ENCODE assay signal across 22 cellular contexts in the genomic region with DNA sequence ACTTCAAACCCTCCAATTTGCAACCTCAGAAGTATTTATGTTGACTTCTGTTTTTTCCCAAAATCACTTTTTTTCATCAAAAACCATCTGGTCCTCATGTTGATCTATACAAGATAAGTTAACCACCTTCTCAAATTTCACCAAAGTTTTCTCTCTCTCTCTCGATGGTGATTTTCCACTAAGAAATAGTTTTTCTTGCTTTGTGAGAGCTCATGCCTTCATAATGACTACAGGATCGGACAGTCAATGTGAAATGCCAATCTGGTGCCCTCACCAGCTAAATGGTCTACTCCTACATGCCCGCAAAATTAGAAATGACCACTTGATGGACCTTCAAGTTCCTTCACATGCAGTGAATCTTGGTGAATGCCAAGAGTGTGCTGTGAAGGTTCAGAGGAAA. TPM values are rescaled to one million over a fixed set of nuclear protein-coding genes. Genes with fewer than 3 reads are reported as not detected.
A peak's percentile ranks its signal among the peaks of the same experiment; 100 is the strongest.
DNase-seq lines count a peak whose midpoint lies in the region; ATAC-seq, FAIRE-seq and TF ChIP-seq lines count a peak whose summit lies in the region.
"Had no signal": no experiment of that assay in that cellular context is flagged by ENCODE, and none has a peak within 500 bp of the region (broad histone marks: within the 10 kb centered on the region; RNA-seq: fewer than 3 reads in every experiment).

No MANE protein-coding gene starts in this region.

- intact Hi-C loops in CD4-positive, alpha-beta T cell (cut with DNase I, micrococcal nuclease), result no loop called here
- intact Hi-C loops in OCI-LY7 (cut with micrococcal nuclease; ENCODE audit: unreplicated experiment), result no loop called here

- H3K36me3 ChIP-seq in BJ (ENCODE audit: control insufficient read depth, insufficient read depth, low read length) (no peaks in the 10 kb centered on the region), astrocyte (ENCODE audit: insufficient read depth, low read length) (no peaks in the 10 kb centered on the region), OCI-LY7 (ENCODE audit: insufficient read depth, low read length) (no peaks in the 10 kb centered on the region), Peyer's patch (no peaks in the 10 kb centered on the region)
- H3K36me3 ChIP-seq: BLaER1 treated with 17β-estradiol and CSF1 and Interleukin-3, amounts not matched to agents 10 nM and 100 nM had no signal

- no TSS peak for BruUV-seq in OCI-LY7 (replicated peaks; lab: Mats Ljungman, UMichigan)

- H3K4me1 Mint-ChIP-seq in astrocyte (ENCODE audit: low read depth, unreplicated experiment), result peaks cover 43% of the 10 kb centered on the region
- peaks cover 6% of the 10 kb centered on the region for H3K4me1 Mint-ChIP-seq in CD4-positive, alpha-beta T cell (ENCODE audit: low read depth)

- H3K4me2 ChIP-seq in astrocyte (ENCODE audit: low read length) (peak overlapping the region; percentile 37), OCI-LY7 (ENCODE audit: low read length) (no peak overlapping the region)
- H3K4me2 ChIP-seq: BLaER1 treated with 17β-estradiol and CSF1 and Interleukin-3, amounts not matched to agents 10 nM and 100 nM; GM23338 had no signal

- H3K4me3 ChIP-seq in BJ (ENCODE audit: low read depth, low read length), result no peak overlapping the region
- no peak overlapping the region for H3K4me3 ChIP-seq in astrocyte (ENCODE audit: insufficient read depth, low read depth, low read length)
- H3K4me3 ChIP-seq in OCI-LY7 (ENCODE audit: low read depth, low read length, poor library complexity, severe bottlenecking), result no peak overlapping the region
- no peak overlapping the region for H3K4me3 ChIP-seq in Peyer's patch
- H3K4me3 ChIP-seq: BLaER1 treated with 17β-estradiol and CSF1 and Interleukin-3, amounts not matched to agents 10 nM and 100 nM; GM23338 had no signal

- H3K4me1 ChIP-seq in astrocyte (ENCODE audit: insufficient read depth, low read length) (peaks cover 4% of the 10 kb centered on the region), OCI-LY7 (ENCODE audit: insufficient read depth, low read length, poor library complexity, severe bottlenecking) (no peaks in the 10 kb centered on the region), Peyer's patch (no peaks in the 10 kb centered on the region)

- CTCF ChIA-PET in BJ (lab: Yijun Ruan, JAX) (interaction anchor here (0.6 to 2.2 kb wide), 4 partner anchors 10 to 399 kb away, joined by 3 to 5 read pairs (median 4); no protein-coding TSS in a partner anchor), OCI-LY7 (lab: Charles Lee; ENCODE audit: unreplicated experiment) (no interaction called here)
- CTCF ChIA-PET in CD4-positive, alpha-beta T cell (lab: Charles Lee), result no interaction called here

- H3K27ac Mint-ChIP-seq in astrocyte (ENCODE audit: unreplicated experiment), result no peak overlapping the region
- no peak overlapping the region for H3K27ac Mint-ChIP-seq in CD4-positive, alpha-beta T cell
- H3K27ac Mint-ChIP-seq: GM23338; T-helper 1 cell treated with Interleukin-12 subunit alpha and Interleukin-12 subunit beta and Interleukin-4 antibody, amounts not matched to agents 30 μg/mL and 1 μg/mL, for 36 hours had no signal

- no peaks in the 10 kb centered on the region for H3K9me2 ChIP-seq in OCI-LY7 (ENCODE audit: insufficient read depth, low read length)

- H2AFZ ChIP-seq in astrocyte (ENCODE audit: low read depth, low read length) (no peak overlapping the region), OCI-LY7 (ENCODE audit: low read length) (no peak overlapping the region)
- H2AFZ ChIP-seq: GM23338 had no signal

- no peaks in the 10 kb centered on the region for H3K9me3 ChIP-seq in astrocyte (ENCODE audit: insufficient read depth, low read depth, low read length)
- no peaks in the 10 kb centered on the region for H3K9me3 ChIP-seq in CD4-positive, alpha-beta T cell (ENCODE audit: control insufficient read depth, low read length)
- no peaks in the 10 kb centered on the region for H3K9me3 ChIP-seq in OCI-LY7 (ENCODE audit: low read length)
- H3K9me3 ChIP-seq in Peyer's patch, result no peaks in the 10 kb centered on the region
- H3K9me3 ChIP-seq: BLaER1 treated with 17β-estradiol and CSF1 and Interleukin-3, amounts not matched to agents 10 nM and 100 nM had no signal

- no peaks in the 10 kb centered on the region for H3K36me3 Mint-ChIP-seq in astrocyte (ENCODE audit: low read depth, unreplicated experiment)
- no peaks in the 10 kb centered on the region for H3K36me3 Mint-ChIP-seq in CD4-positive, alpha-beta T cell (ENCODE audit: low read depth)

- H3K4me3 Mint-ChIP-seq in astrocyte (ENCODE audit: unreplicated experiment), result no peak overlapping the region
- no peak overlapping the region for H3K4me3 Mint-ChIP-seq in CD4-positive, alpha-beta T cell
- H3K4me3 Mint-ChIP-seq: GM23338; T-helper 1 cell treated with Interleukin-12 subunit alpha and Interleukin-12 subunit beta and Interleukin-4 antibody, amounts not matched to agents 30 μg/mL and 1 μg/mL, for 36 hours had no signal

- no peak overlapping the region for H3K27ac ChIP-seq in astrocyte (ENCODE audit: low read depth, low read length)
- H3K27ac ChIP-seq in CD4-positive, alpha-beta T cell (ENCODE audit: low read depth, low read length), result no peak overlapping the region
- no peak overlapping the region for H3K27ac ChIP-seq in OCI-LY7 (ENCODE audit: low read depth, low read length, poor library complexity, severe bottlenecking)
- no peak overlapping the region for H3K27ac ChIP-seq in Peyer's patch
- H3K27ac ChIP-seq: BLaER1 treated with 17β-estradiol and CSF1 and Interleukin-3, amounts not matched to agents 10 nM and 100 nM; HL-60 had no signal

- H3K27me3 ChIP-seq in BJ (ENCODE audit: control insufficient read depth, insufficient read depth, low read length) (no peaks in the 10 kb centered on the region), astrocyte (ENCODE audit: insufficient read depth, low read length) (peaks cover 2% of the 10 kb centered on the region), Peyer's patch (no peaks in the 10 kb centered on the region)
- peaks cover 11% of the 10 kb centered on the region for H3K27me3 ChIP-seq in CD4-positive, alpha-beta T cell (ENCODE audit: control insufficient read depth, insufficient read depth, low read length)
- H3K27me3 ChIP-seq: BLaER1 treated with 17β-estradiol and CSF1 and Interleukin-3, amounts not matched to agents 10 nM and 100 nM had no signal

- H4K20me1 ChIP-seq in astrocyte (ENCODE audit: insufficient read depth, low read length), result no peaks in the 10 kb centered on the region
- H4K20me1 ChIP-seq in OCI-LY7 (ENCODE audit: insufficient read depth, low read length), result no peaks in the 10 kb centered on the region
- H4K20me1 ChIP-seq: BLaER1 treated with 17β-estradiol and CSF1 and Interleukin-3, amounts not matched to agents 10 nM and 100 nM had no signal

- peak; percentile 58 for DNase-seq in BJ (ENCODE audit: low read depth)
- peak; percentile 55 for DNase-seq in HS-5 (ENCODE audit: low read depth)
- peak; percentile 22 for DNase-seq in astrocyte (ENCODE audit: low read depth)
- DNase-seq in kidney tubule cell (ENCODE audit: low spot score), result peak; percentile 53
- no peak for DNase-seq in CD4-positive, alpha-beta T cell
- DNase-seq in putamen (ENCODE audit: low spot score), result no peak
- no peak for DNase-seq in OCI-LY7 (ENCODE audit: low spot score)
- DNase-seq in Peyer's patch, result no peak
- DNase-seq: KG1, NCI-H1048, NCI-H1436 treated with DMSO at 0.1 percent for 48 hours, NCI-H2029 treated with DMSO at 0.1 percent for 48 hours, NCI-H2171 treated with DMSO at 0.1 percent for 48 hours, NCI-H510A treated with DMSO at 0.1 percent for 48 hours, Right ventricle myocardium superior had no signal

- FAIRE-seq in astrocyte (lab: Jason Lieb, UNC), result no peak

- H3K79me2 ChIP-seq in astrocyte (ENCODE audit: insufficient read depth, low read length) (no peaks in the 10 kb centered on the region), OCI-LY7 (ENCODE audit: insufficient read depth, low read depth, low read length) (no peaks in the 10 kb centered on the region)

- no peaks in the 10 kb centered on the region for H3K9me3 Mint-ChIP-seq in astrocyte (ENCODE audit: unreplicated experiment)
- no peaks in the 10 kb centered on the region for H3K9me3 Mint-ChIP-seq in CD4-positive, alpha-beta T cell
- H3K9me3 Mint-ChIP-seq: GM23338; T-helper 1 cell treated with Interleukin-12 subunit alpha and Interleukin-12 subunit beta and Interleukin-4 antibody, amounts not matched to agents 30 μg/mL and 1 μg/mL, for 36 hours had no signal

- TF ChIP-seq CTCF in BJ (IDR thresholded peaks at IDR 0.05; ENCODE audit: insufficient read depth, low read depth, low read length), result no peak
- TF ChIP-seq CTCF in astrocyte (IDR thresholded peaks at IDR 0.05; ENCODE audit: insufficient read depth, low read depth, low read length), result no peak
- no peak for TF ChIP-seq CTCF in CD4-positive, alpha-beta T cell (IDR thresholded peaks at IDR 0.05)
- no peak for TF ChIP-seq CTCF in OCI-LY7 (conservative IDR thresholded peaks at IDR 0.05; ENCODE audit: low read length)
- TF ChIP-seq CTCF in Peyer's patch (IDR thresholded peaks at IDR 0.05), result no peak

- TF ChIP-seq POLR2A in Peyer's patch (IDR thresholded peaks at IDR 0.05), result no peak

- POLR2A ChIA-PET in BJ (lab: Charles Lee), result interaction anchor here (0.6 kb wide), 1 partner anchor 176 kb away, joined by 3 read pairs; no protein-coding TSS in a partner anchor
- POLR2A ChIA-PET in CD4-positive, alpha-beta T cell (lab: Charles Lee), result no interaction called here
- POLR2A ChIA-PET in OCI-LY7 (lab: Charles Lee), result interaction anchor here (0.6 kb wide), 1 partner anchor 17 kb away, joined by 3 read pairs; no protein-coding TSS in a partner anchor

- no peak overlapping the region for H3K9ac ChIP-seq in astrocyte (ENCODE audit: low read length)
- H3K9ac ChIP-seq: BLaER1 treated with 17β-estradiol and CSF1 and Interleukin-3, amounts not matched to agents 10 nM and 100 nM had no signal

- no peak for ATAC-seq in CD4-positive, alpha-beta T cell (ENCODE audit: poor library complexity)
- ATAC-seq: GM23338, HCT116, Panc1 had no signal

- no peaks in the 10 kb centered on the region for H3K27me3 Mint-ChIP-seq in astrocyte (ENCODE audit: low read depth, unreplicated experiment)
- H3K27me3 Mint-ChIP-seq in CD4-positive, alpha-beta T cell, result peaks cover 30% of the 10 kb centered on the region

RNA-seq across cellular contexts. Expression of gene CNNM1, which starts 40.4 kb away (rescaled TPM):
- polyA plus RNA-seq in BJ (2011; rRNA removed), result 1.1 and 1.3 TPM in 2 replicates
- polyA minus RNA-seq in BJ (2011; rRNA and poly(A)+ RNA removed), result 1.6 and 1.7 TPM in 2 replicates
- total RNA-seq in astrocyte (2.0 and 2.5 TPM in 2 replicates), OCI-LY7 (2022) (not detected in 2 replicates), Peyer's patch (1 to 10 TPM in 2 of 4 donors, under 1 TPM in 2; 0.40 to 2.5 (median 0.87) TPM)
- under 1 TPM; 0.16 to 0.17 TPM for total RNA-seq in CD4-positive, alpha-beta T cell
- not detected in 2 replicates for total RNA-seq in OCI-LY7 (2014; rRNA removed; shearing (Covaris generic))
- total RNA-seq: MCF 10A had no signal

Comparison
In these comparisons a context has a peak if more than half of its experiments do, and no peak if none do; other contexts are left out.
1. DNase-seq: peak in BJ (single experiment), HS-5 (single experiment), astrocyte (single experiment) and kidney tubule cell (single experiment); none in CD4-positive, alpha-beta T cell (0 of 10), putamen (single experiment), OCI-LY7 (single experiment) and Peyer's patch (0 of 3).